ENCODE assay signal across 8 cellular contexts in genomic region chr4:177441803-177442622, GRCh38. TPM values are rescaled to one million over a fixed set of nuclear protein-coding genes. Genes with fewer than 3 reads are reported as not detected.
A peak's percentile ranks its signal among the peaks of the same experiment; 100 is the strongest.
DNase-seq lines count a peak whose midpoint lies in the region; ATAC-seq lines count a peak whose summit lies in the region.

Gene AGA, minus strand, starts transcription at chr4:177442437. Its CDS starts 62 bp downstream, at chr4:177442375.

- no peaks in the 10 kb centered on the region for H3K27me3 ChIP-seq in naive thymus-derived CD4-positive, alpha-beta T cell (ENCODE audit: control insufficient read depth in 2 of 2, insufficient read depth in 2 of 2, low read length in 2 of 2)

- peaks cover 3 to 11% (median 8%) of the 10 kb centered on the region in 3 experiments for H3K36me3 ChIP-seq in naive thymus-derived CD4-positive, alpha-beta T cell (ENCODE audit: control insufficient read depth in 2 of 3, insufficient read depth in 3 of 3, low read length in 3 of 3)

- CTCF ChIA-PET in naive thymus-derived CD4-positive, alpha-beta T cell (lab: Charles Lee) = interaction anchor here (1.5 to 2.0 kb wide), 3 partner anchors 48 to 75 kb away, joined by 5 to 6 read pairs (median 6); no protein-coding TSS in a partner anchor

- peaks cover 12 to 13% of the 10 kb centered on the region in 2 donors for H3K4me1 ChIP-seq in naive thymus-derived CD4-positive, alpha-beta T cell (ENCODE audit: control insufficient read depth in 2 of 2, insufficient read depth in 2 of 2, low read length in 2 of 2)

- no peaks in the 10 kb centered on the region for H3K9me3 ChIP-seq in naive thymus-derived CD4-positive, alpha-beta T cell (ENCODE audit: control insufficient read depth in 2 of 3, low read length in 3 of 3)

- peak within 1 kb of the TSS; percentile 91 for H3K4me3 ChIP-seq in naive thymus-derived CD4-positive, alpha-beta T cell (ENCODE audit: low read length)

- POLR2A ChIA-PET in naive thymus-derived CD4-positive, alpha-beta T cell (lab: Charles Lee) = interaction anchor here (0.6 to 3.0 kb wide), 15 partner anchors 10 to 1416 kb away, joined by 3 to 72 read pairs (median 5); partner anchors contain the start of gene NEIL3

- peaks cover 3 to 28% (median 11%) of the 10 kb centered on the region in 5 donors for H3K36me3 Mint-ChIP-seq in naive thymus-derived CD4-positive, alpha-beta T cell
- H3K36me3 Mint-ChIP-seq in stimulated activated naive B cell treated with anti-CD40 and anti-IgM and Interleukin-4, amounts not matched to agents 10 μg/mL and 1 μg/mL and 100 μg/mL, for 72 hours = peaks cover 3 to 6% of the 10 kb centered on the region in 2 donors

- peak within 1 kb of the TSS; percentile 85 to 96 (median 91) for H3K4me3 Mint-ChIP-seq in naive thymus-derived CD4-positive, alpha-beta T cell
- H3K4me3 Mint-ChIP-seq in stimulated activated naive B cell treated with anti-CD40 and anti-IgM and Interleukin-4, amounts not matched to agents 10 μg/mL and 1 μg/mL and 100 μg/mL, for 72 hours = peak within 1 kb of the TSS; percentile 87

- H3K4me1 Mint-ChIP-seq in naive thymus-derived CD4-positive, alpha-beta T cell = peaks cover 17 to 44% (median 33%) of the 10 kb centered on the region in 7 donors
- peaks cover 9 to 21% of the 10 kb centered on the region in 2 donors for H3K4me1 Mint-ChIP-seq in stimulated activated naive B cell treated with anti-CD40 and anti-IgM and Interleukin-4, amounts not matched to agents 10 μg/mL and 1 μg/mL and 100 μg/mL, for 72 hours

- no peaks in the 10 kb centered on the region for H3K27me3 Mint-ChIP-seq in naive thymus-derived CD4-positive, alpha-beta T cell
- no peaks in the 10 kb centered on the region for H3K27me3 Mint-ChIP-seq in stimulated activated naive B cell treated with anti-CD40 and anti-IgM and Interleukin-4, amounts not matched to agents 10 μg/mL and 1 μg/mL and 100 μg/mL, for 72 hours

- peak within 1 kb of the TSS; percentile 90 to 100 (median 94) for H3K27ac Mint-ChIP-seq in naive thymus-derived CD4-positive, alpha-beta T cell
- peak within 1 kb of the TSS; percentile 91 for H3K27ac Mint-ChIP-seq in stimulated activated naive B cell treated with anti-CD40 and anti-IgM and Interleukin-4, amounts not matched to agents 10 μg/mL and 1 μg/mL and 100 μg/mL, for 72 hours

- intact Hi-C loops in naive thymus-derived CD4-positive, alpha-beta T cell (cut with micrococcal nuclease) = loop anchor here (1.0 to 5.0 kb wide), 12 partner anchors 40 to 1247 kb away; partner anchors contain the start of genes NEIL3 (in 2 of the 2), SPATA4 (in 1 of the 2) and SPCS3 (in 1 of the 2)

- no peaks in the 10 kb centered on the region for H3K9me3 Mint-ChIP-seq in naive thymus-derived CD4-positive, alpha-beta T cell
- H3K9me3 Mint-ChIP-seq in stimulated activated naive B cell treated with anti-CD40 and anti-IgM and Interleukin-4, amounts not matched to agents 10 μg/mL and 1 μg/mL and 100 μg/mL, for 72 hours = no peaks in the 10 kb centered on the region

- ATAC-seq in GM21723 (IDR thresholded peaks at IDR 0.05; ENCODE audit: unreplicated experiment) = peak; percentile 91
- peak; percentile 95 for ATAC-seq in naive thymus-derived CD4-positive, alpha-beta T cell
- peak; percentile 91 to 94 for ATAC-seq in stimulated activated naive B cell treated with anti-CD40 and anti-IgM and Interleukin-4, amounts not matched to agents 10 μg/mL and 1 μg/mL and 100 μg/mL, for 72 hours (replicated peaks)

- DNase-seq in DMS79 (lab: John Stamatoyannopoulos, UW) (peak; percentile 65), KG1 (lab: John Stamatoyannopoulos, UW) (peak; percentile 41), RPMI7951 (ENCODE audit: low read depth) (peak; percentile 92), fibroblast of gingiva (ENCODE audit: low read depth) (peak; percentile 94)
- DNase-seq in activated T-helper 1 cell treated with anti-CD3 and anti-CD28 coated beads, Interleukin-2, amount 50 U/mL, for 16 hours (ENCODE audit: low read depth in 1 of 2, low spot score in 1 of 2) = peak; percentile 90 to 91
- DNase-seq in naive thymus-derived CD4-positive, alpha-beta T cell = peak; percentile 92 to 96 (median 95)
- DNase-seq in stimulated activated naive B cell treated with anti-CD40 and anti-IgM and Interleukin-4, amounts not matched to agents 10 μg/mL and 1 μg/mL and 100 μg/mL, for 72 hours = peak; percentile 97

- H3K27ac ChIP-seq in naive thymus-derived CD4-positive, alpha-beta T cell (ENCODE audit: low read depth, low read length) = peak within 1 kb of the TSS; percentile 83

RNA-seq across cellular contexts. Expression of gene AGA, which starts in this region (rescaled TPM):
- total RNA-seq in RPMI7951 (2014; rRNA removed; shearing (Covaris generic)) = 32.8 and 38.8 TPM in 2 replicates
- total RNA-seq in naive thymus-derived CD4-positive, alpha-beta T cell = 10 to 100 TPM; 20.4 to 28.4 (median 24.0) TPM
- polyA plus RNA-seq in naive thymus-derived CD4-positive, alpha-beta T cell = 10 to 100 TPM; 27.0 to 32.8 TPM

Comparison
In these comparisons a context has a peak if more than half of its experiments do, and no peak if none do; other contexts are left out.
1. Peak in every context shown above with its lines: DNase-seq, ATAC-seq, H3K4me3 ChIP-seq and H3K27ac ChIP-seq.
2. DNase-seq: peak in every context shown above with its lines; median percentile 97 in stimulated activated naive B cell treated with anti-CD40 and anti-IgM and Interleukin-4, amounts not matched to agents 10 μg/mL and 1 μg/mL and 100 μg/mL, for 72 hours; 95 in naive thymus-derived CD4-positive, alpha-beta T cell; 94 in fibroblast of gingiva; 92 in RPMI7951; 90 in activated T-helper 1 cell treated with anti-CD3 and anti-CD28 coated beads, Interleukin-2, amount 50 U/mL, for 16 hours; 65 in DMS79; 41 in KG1.